Comparison of ENCODE assay signal across 17 cellular contexts in genomic region chr1:227915564-227916553, GRCh38. TPM values are rescaled to one million over a fixed set of nuclear protein-coding genes. Genes with fewer than 3 reads are reported as not detected.
A peak's percentile ranks its signal among the peaks of the same experiment; 100 is the strongest.
DNase-seq lines count a peak whose midpoint lies in the region; TF ChIP-seq lines count a peak whose summit lies in the region.
"Had no signal": no experiment of that assay in that cellular context is flagged by ENCODE, and none has a peak within 500 bp of the region (broad histone marks: within the 10 kb centered on the region; RNA-seq: fewer than 3 reads in every experiment).

No MANE protein-coding gene starts in this region.

- CTCF ChIA-PET in mammary epithelial cell (lab: Charles Lee; ENCODE audit: low non-redundant PET) = no interaction called here

- TF ChIP-seq CTCF in mammary epithelial cell (conservative IDR thresholded peaks at IDR 0.05 in 1 of 2, IDR thresholded peaks at IDR 0.05 in 1 of 2; ENCODE audit: extremely low read depth in 1 of 2, insufficient read depth in 1 of 2, low read depth in 1 of 2, low read length in 2 of 2) (no peak), nephron progenitor cell (IDR thresholded peaks at IDR 0.05) (no peak)

- WGBS in mammary epithelial cell (ENCODE audit: low coverage, missing lambda C conversion rate) = 9% methylated on average over 16 of the region's 22 CpGs

- peak overlapping the region; percentile 38 for H3K4me2 ChIP-seq in mammary epithelial cell (ENCODE audit: insufficient read depth, low read depth, low read length)
- H3K4me2 ChIP-seq: KMS-11 had no signal

- no peak overlapping the region for H3K27ac ChIP-seq in mammary epithelial cell (ENCODE audit: insufficient read depth, low read depth, low read length)
- H3K27ac ChIP-seq: KMS-11, pancreas had no signal

- peak overlapping the region; percentile 3 for H2AFZ ChIP-seq in mammary epithelial cell (ENCODE audit: low read depth, low read length)

- H3K27me3 ChIP-seq in H7 (ENCODE audit: control insufficient read depth, insufficient read depth, low read length) = no peaks in the 10 kb centered on the region
- H3K27me3 ChIP-seq in mammary epithelial cell (ENCODE audit: insufficient read depth, low read length) = no peaks in the 10 kb centered on the region
- H3K27me3 ChIP-seq: pancreas had no signal

- BruUV-seq in mammary epithelial cell (replicated peaks; lab: Mats Ljungman, UMichigan) = no TSS peak

- H3K27ac Mint-ChIP-seq in nephron progenitor cell = no peak overlapping the region
- no peak overlapping the region for H3K27ac Mint-ChIP-seq in activated T-cell treated with anti-CD3 and anti-CD28 coated beads, Interleukin-2, amount 50 U/mL, for 24 hours
- H3K27ac Mint-ChIP-seq: activated CD4-positive, alpha-beta memory T cell treated with anti-CD3 and anti-CD28 coated beads, Interleukin-2, amount 10 ng/mL, durations not matched to agents 7 days and 5 days; activated T-helper 2 cell treated with anti-CD3 and anti-CD28 coated beads, Interferon-gamma antibody, Interleukin-2, Interleukin-4, amounts not matched to agents 10 μg/mL and 5 μg/mL and 100 μg/mL, durations not matched to agents 14 hours and 24 hours and 36 hours; B cell; stimulated activated naive CD8-positive, alpha-beta T cell treated with anti-CD3 and anti-CD28 coated beads, Interleukin-15, Interleukin-2, amounts not matched to agents 100 ng/mL and 50 ng/mL, for 24 hours had no signal

- H3K4me3 ChIP-seq in H7 (ENCODE audit: insufficient read depth, low read depth, low read length) (no peak overlapping the region), mammary epithelial cell (replicated peaks in 1 of 3; ENCODE audit: insufficient read depth in 1 of 3, low read depth in 2 of 3, low read length in 3 of 3) (no peak overlapping the region)
- H3K4me3 ChIP-seq: pancreas had no signal

- no peaks in the 10 kb centered on the region for H3K79me2 ChIP-seq in mammary epithelial cell (ENCODE audit: insufficient read depth, low read length)

- dilution Hi-C loops in mammary epithelial cell (cut with HindIII; ENCODE audit: low sequenced_read_pairs) = no loop called here

- peaks cover 78% of the 10 kb centered on the region for H3K4me1 Mint-ChIP-seq in nephron progenitor cell
- H3K4me1 Mint-ChIP-seq in activated T-cell treated with anti-CD3 and anti-CD28 coated beads, Interleukin-2, amount 50 U/mL, for 24 hours (ENCODE audit: low read depth) = no peaks in the 10 kb centered on the region
- H3K4me1 Mint-ChIP-seq: B cell had no signal

- no peaks in the 10 kb centered on the region for H3K9me3 ChIP-seq in mammary epithelial cell (replicated peaks; ENCODE audit: insufficient read depth, low read length)
- H3K9me3 ChIP-seq: pancreas had no signal

- H3K9ac ChIP-seq in mammary epithelial cell (ENCODE audit: insufficient read depth, low read length) = no peak overlapping the region
- H3K9ac ChIP-seq: KMS-11 had no signal

- H3K36me3 ChIP-seq in H7 (replicated peaks; ENCODE audit: control insufficient read depth, insufficient read depth, low read length) = no peaks in the 10 kb centered on the region
- no peaks in the 10 kb centered on the region for H3K36me3 ChIP-seq in mammary epithelial cell (ENCODE audit: insufficient read depth, low read length)
- H3K36me3 ChIP-seq: pancreas had no signal

- no peaks in the 10 kb centered on the region for H3K36me3 Mint-ChIP-seq in nephron progenitor cell (ENCODE audit: low read depth)
- H3K36me3 Mint-ChIP-seq in activated T-cell treated with anti-CD3 and anti-CD28 coated beads, Interleukin-2, amount 50 U/mL, for 24 hours (ENCODE audit: low read depth) = no peaks in the 10 kb centered on the region

- no peaks in the 10 kb centered on the region for H4K20me1 ChIP-seq in mammary epithelial cell (ENCODE audit: insufficient read depth, low read length)

- intact Hi-C loops in mammary epithelial cell (cut with micrococcal nuclease) = no loop called here

- peaks cover 11% of the 10 kb centered on the region for H3K27me3 Mint-ChIP-seq in nephron progenitor cell (ENCODE audit: low read depth, poor library complexity)
- H3K27me3 Mint-ChIP-seq in activated T-cell treated with anti-CD3 and anti-CD28 coated beads, Interleukin-2, amount 50 U/mL, for 24 hours = no peaks in the 10 kb centered on the region
- H3K27me3 Mint-ChIP-seq: stimulated activated naive CD8-positive, alpha-beta T cell treated with anti-CD3 and anti-CD28 coated beads, Interleukin-15, Interleukin-2, amounts not matched to agents 100 ng/mL and 50 ng/mL, for 24 hours had no signal

- DNase-seq in H7 (peak; percentile 87), NCI-H146 (lab: John Stamatoyannopoulos, UW) (peak; percentile 79), mammary epithelial cell (peak; percentile 86), nephron progenitor cell (no peak), NCI-H446 treated with DMSO at 0.1 percent for 48 hours (lab: John Stamatoyannopoulos, UW) (no peak)
- DNase-seq in activated T-cell treated with anti-CD3 and anti-CD28 coated beads, Interleukin-2, amount 50 U/mL, for 24 hours = no peak
- DNase-seq in stimulated activated CD4-positive, alpha-beta T cell treated with anti-CD3 and anti-CD28 coated beads, Interleukin-2, amount 100 ng/mL, for 48 hours = no peak
- DNase-seq: activated CD4-positive, alpha-beta memory T cell treated with anti-CD3 and anti-CD28 coated beads, Interleukin-2, amount 10 ng/mL, durations not matched to agents 7 days and 5 days; amniotic stem cell; DMS153; HCEC 1CT; NCI-H187 treated with DMSO at 0.1 percent for 48 hours had no signal

- no peaks in the 10 kb centered on the region for H3K9me3 Mint-ChIP-seq in nephron progenitor cell
- H3K9me3 Mint-ChIP-seq in activated T-cell treated with anti-CD3 and anti-CD28 coated beads, Interleukin-2, amount 50 U/mL, for 24 hours = no peaks in the 10 kb centered on the region
- H3K9me3 Mint-ChIP-seq: activated CD4-positive, alpha-beta memory T cell treated with anti-CD3 and anti-CD28 coated beads, Interleukin-2, amount 10 ng/mL, durations not matched to agents 7 days and 5 days; activated T-helper 2 cell treated with anti-CD3 and anti-CD28 coated beads, Interferon-gamma antibody, Interleukin-2, Interleukin-4, amounts not matched to agents 10 μg/mL and 5 μg/mL and 100 μg/mL, durations not matched to agents 14 hours and 24 hours and 36 hours; stimulated activated naive CD8-positive, alpha-beta T cell treated with anti-CD3 and anti-CD28 coated beads, Interleukin-15, Interleukin-2, amounts not matched to agents 100 ng/mL and 50 ng/mL, for 24 hours had no signal

- in situ Hi-C loops in mammary epithelial cell (cut with MboI; ENCODE audit: low sequenced_read_pairs in 2 of 2) = no loop called here

- peak overlapping the region; percentile 34 for H3K4me3 Mint-ChIP-seq in nephron progenitor cell
- H3K4me3 Mint-ChIP-seq in activated T-cell treated with anti-CD3 and anti-CD28 coated beads, Interleukin-2, amount 50 U/mL, for 24 hours = no peak overlapping the region
- H3K4me3 Mint-ChIP-seq: activated CD4-positive, alpha-beta memory T cell treated with anti-CD3 and anti-CD28 coated beads, Interleukin-2, amount 10 ng/mL, durations not matched to agents 7 days and 5 days; B cell; stimulated activated naive CD8-positive, alpha-beta T cell treated with anti-CD3 and anti-CD28 coated beads, Interleukin-15, Interleukin-2, amounts not matched to agents 100 ng/mL and 50 ng/mL, for 24 hours had no signal

- peaks cover 32% of the 10 kb centered on the region for H3K4me1 ChIP-seq in mammary epithelial cell (ENCODE audit: insufficient read depth, low read length)
- H3K4me1 ChIP-seq: pancreas had no signal

RNA-seq across cellular contexts. Expression of gene WNT9A, which starts 31.9 kb away (rescaled TPM):
- 3.2 and 4.0 TPM in 2 replicates for total RNA-seq in H7 (2014; rRNA removed; shearing (Covaris generic))
- total RNA-seq in mammary epithelial cell = 1 to 10 TPM; 7.1 to 7.2 TPM
- polyA plus RNA-seq in mammary epithelial cell = 15.4 TPM
- polyA minus RNA-seq in mammary epithelial cell = 19.7 TPM
- total RNA-seq: B cell had no signal

Comparison
In these comparisons a context has a peak if more than half of its experiments do, and no peak if none do; other contexts are left out.
1. DNase-seq: peak in H7 (single experiment), NCI-H146 (single experiment) and mammary epithelial cell (single experiment); none in nephron progenitor cell (single experiment), activated T-cell treated with anti-CD3 and anti-CD28 coated beads, Interleukin-2, amount 50 U/mL, for 24 hours (single experiment), NCI-H446 treated with DMSO at 0.1 percent for 48 hours (single experiment) and stimulated activated CD4-positive, alpha-beta T cell treated with anti-CD3 and anti-CD28 coated beads, Interleukin-2, amount 100 ng/mL, for 48 hours (0 of 2).